8 cellular contexts compared by ENCODE assay signal in genomic region chr2:239882335-239882734, GRCh38.
DNase-seq lines count a peak whose midpoint lies in the region; ATAC-seq and TF ChIP-seq lines count a peak whose summit lies in the region.

No MANE protein-coding gene starts in this region.

- TF ChIP-seq CTCF in GM12864 (IDR thresholded peaks at IDR 0.05; ENCODE audit: low read depth, low read length, missing control alignments): peak; percentile 74
- peak; percentile 60 to 79 (median 68) for TF ChIP-seq CTCF in esophagus squamous epithelium (IDR thresholded peaks at IDR 0.05)
- TF ChIP-seq CTCF in omental fat pad (IDR thresholded peaks at IDR 0.05): no peak
- peak; percentile 73 for TF ChIP-seq CTCF in upper lobe of right lung (IDR thresholded peaks at IDR 0.05)

- no peak for TF ChIP-seq POLR2A in esophagus squamous epithelium (IDR thresholded peaks at IDR 0.05)

- intact Hi-C loops in esophagus squamous epithelium (cut with DNase I) (no loop called here), upper lobe of right lung (cut with DNase I) (no loop called here)

- DNase-seq in GM12864 (ENCODE audit: low read depth) (peak; percentile 12), NCI-H2171 treated with DMSO at 0.1 percent for 48 hours (lab: John Stamatoyannopoulos, UW) (peak; percentile 38), activated T-cell treated with anti-CD3 and anti-CD28 coated beads for 1 hour (ENCODE audit: low read depth) (peak; percentile 54), esophagus squamous epithelium (lab: John Stamatoyannopoulos, UW) (peak; percentile 13), omental fat pad (ENCODE audit: low spot score) (peak; percentile 51), upper lobe of right lung (peak; percentile 70)

- peak; percentile 53 for ATAC-seq in omental fat pad (ENCODE audit: low FRiP score)
- peak; percentile 90 for ATAC-seq in upper lobe of right lung
- ATAC-seq in GM21576 (IDR thresholded peaks at IDR 0.05; ENCODE audit: unreplicated experiment): no peak
- ATAC-seq in GM21423 (IDR thresholded peaks at IDR 0.05; ENCODE audit: unreplicated experiment): no peak

- H3K4me1 ChIP-seq in esophagus squamous epithelium (peaks cover 4 to 18% (median 6%) of the 10 kb centered on the region in 3 donors), upper lobe of right lung (peaks cover 4% of the 10 kb centered on the region)

- H3K4me3 ChIP-seq in GM12864 (ENCODE audit: low read depth, low read length): no peak overlapping the region
- H3K4me3 ChIP-seq in esophagus squamous epithelium: no peak overlapping the region
- no peak overlapping the region for H3K4me3 ChIP-seq in upper lobe of right lung

- H3K27ac ChIP-seq in esophagus squamous epithelium (peak overlapping the region in 2 of 4 donors; percentile 51 to 61), upper lobe of right lung (no peak overlapping the region)

- H3K36me3 ChIP-seq in esophagus squamous epithelium: no peaks in the 10 kb centered on the region
- no peaks in the 10 kb centered on the region for H3K36me3 ChIP-seq in upper lobe of right lung

- H3K9me3 ChIP-seq in esophagus squamous epithelium (peaks cover 0 to 26% (median 23%) of the 10 kb centered on the region in 3 donors), upper lobe of right lung (peaks cover 14% of the 10 kb centered on the region)

- H3K27me3 ChIP-seq in esophagus squamous epithelium (peaks cover 0 to 10% (median 0%) of the 10 kb centered on the region in 4 donors), upper lobe of right lung (peaks cover 5% of the 10 kb centered on the region)

- WGBS in esophagus squamous epithelium, 2 donors: 0 to 57% methylated on average over 1 of the region's 5 CpGs

Comparison
In these comparisons a context has a peak if more than half of its experiments do, and no peak if none do; other contexts are left out.
1. DNase-seq: peak in every context shown above with its lines; median percentile 70 in upper lobe of right lung; 54 in activated T-cell treated with anti-CD3 and anti-CD28 coated beads for 1 hour; 51 in omental fat pad; 38 in NCI-H2171 treated with DMSO at 0.1 percent for 48 hours; 13 in esophagus squamous epithelium; 12 in GM12864.
2. CTCF ChIP-seq: peak in GM12864 (single experiment), esophagus squamous epithelium (6 of 6) and upper lobe of right lung (single experiment); none in omental fat pad (0 of 3).
3. ATAC-seq: peak in omental fat pad (single experiment) and upper lobe of right lung (single experiment); none in GM21576 (single experiment) and GM21423 (single experiment).